13 cellular contexts compared by ENCODE assay signal in the genomic region with DNA sequence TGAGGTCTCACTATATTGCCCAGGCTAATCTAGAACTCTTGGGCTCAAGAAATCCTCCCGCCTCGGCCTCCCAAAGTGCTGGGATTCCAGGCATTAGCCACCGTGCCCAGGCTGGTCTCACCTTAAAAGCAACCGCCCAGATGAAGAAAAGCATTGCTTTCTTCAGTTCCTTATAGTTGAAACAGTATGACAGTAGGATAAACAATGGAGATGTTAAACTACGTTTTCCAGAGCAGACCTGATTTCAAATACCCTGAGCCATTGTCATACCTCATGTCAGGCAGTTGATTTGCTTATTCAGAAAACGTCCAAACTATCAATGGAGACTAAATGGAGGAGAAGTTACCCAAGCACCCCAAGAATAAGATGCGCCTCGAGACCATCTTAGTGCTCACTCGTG.
DNase-seq lines count a peak whose midpoint lies in the region; ATAC-seq lines count a peak whose summit lies in the region.
"Had no signal": no experiment of that assay in that cellular context is flagged by ENCODE, and none has a peak within 500 bp of the region (broad histone marks: within the 10 kb centered on the region; RNA-seq: fewer than 3 reads in every experiment).

No MANE protein-coding gene starts in this region.

- H3K27ac Mint-ChIP-seq in activated naive CD8-positive, alpha-beta T cell treated with anti-CD3 and anti-CD28 coated beads, Interleukin-2, amount 50 U/mL, for 24 hours, result peak overlapping the region; percentile 89

- peak overlapping the region in 3 of 10 experiments; percentile 49 to 60 (median 59); a peak in 6 of 20 replicates for H3K4me3 ChIP-seq in BLaER1 treated with 17β-estradiol and CSF1 and Interleukin-3, amounts not matched to agents 10 nM and 100 nM
- H3K4me3 ChIP-seq: vagina had no signal

- no peaks in the 10 kb centered on the region for H3K36me3 ChIP-seq in BLaER1 treated with 17β-estradiol and CSF1 and Interleukin-3, amounts not matched to agents 10 nM and 100 nM
- H3K36me3 ChIP-seq: vagina had no signal

- H3K9me3 ChIP-seq in BLaER1 treated with 17β-estradiol and CSF1 and Interleukin-3, amounts not matched to agents 10 nM and 100 nM (replicated peaks in 1 of 11), result no peaks in the 10 kb centered on the region
- H3K9me3 ChIP-seq: vagina had no signal

- peak overlapping the region; percentile 78 to 99 (median 91); a peak in 21 of 22 replicates for H3K4me2 ChIP-seq in BLaER1 treated with 17β-estradiol and CSF1 and Interleukin-3, amounts not matched to agents 10 nM and 100 nM

- DNase-seq in activated naive CD8-positive, alpha-beta T cell treated with anti-CD3 and anti-CD28 coated beads, Interleukin-2, amount 50 U/mL, for 24 hours, result no peak
- DNase-seq in DMS153 (lab: John Stamatoyannopoulos, UW), result no peak
- DNase-seq in NCI-H1105 (lab: John Stamatoyannopoulos, UW), result no peak
- DNase-seq in medulla oblongata (ENCODE audit: extremely low spot score), result no peak
- no peak for DNase-seq in hippocampal formation (lab: John Stamatoyannopoulos, UW)
- DNase-seq: glutamatergic neuron, left colon, T-helper 9 cell had no signal

- H3K4me3 Mint-ChIP-seq in activated naive CD8-positive, alpha-beta T cell treated with anti-CD3 and anti-CD28 coated beads, Interleukin-2, amount 50 U/mL, for 24 hours, result peak overlapping the region; percentile 76

- H3K9ac ChIP-seq in BLaER1 treated with 17β-estradiol and CSF1 and Interleukin-3, amounts not matched to agents 10 nM and 100 nM, result peak overlapping the region in 5 of 11 experiments; percentile 66 to 77 (median 72); a peak in 8 of 22 replicates

- peaks cover 0 to 56% (median 0%) of the 10 kb centered on the region in 11 experiments; a peak in 4 of 22 replicates for H3K27me3 ChIP-seq in BLaER1 treated with 17β-estradiol and CSF1 and Interleukin-3, amounts not matched to agents 10 nM and 100 nM
- H3K27me3 ChIP-seq: vagina had no signal

- no peaks in the 10 kb centered on the region for H3K27me3 Mint-ChIP-seq in activated naive CD8-positive, alpha-beta T cell treated with anti-CD3 and anti-CD28 coated beads, Interleukin-2, amount 50 U/mL, for 24 hours

- H4K20me1 ChIP-seq in BLaER1 treated with 17β-estradiol and CSF1 and Interleukin-3, amounts not matched to agents 10 nM and 100 nM, result no peaks in the 10 kb centered on the region

- peak overlapping the region in 7 of 11 experiments; percentile 54 to 75 (median 68); a peak in 11 of 22 replicates for H3K27ac ChIP-seq in BLaER1 treated with 17β-estradiol and CSF1 and Interleukin-3, amounts not matched to agents 10 nM and 100 nM
- H3K27ac ChIP-seq: vagina had no signal

- ATAC-seq in GM18868 (IDR thresholded peaks at IDR 0.05; ENCODE audit: unreplicated experiment), result peak; percentile 1
- ATAC-seq in HG03175 (IDR thresholded peaks at IDR 0.05; ENCODE audit: unreplicated experiment), result peak; percentile 3
- no peak for ATAC-seq in activated naive CD8-positive, alpha-beta T cell treated with anti-CD3 and anti-CD28 coated beads, Interleukin-2, amount 50 U/mL, for 24 hours
- ATAC-seq: left colon, Panc1 had no signal

- H3K4me1 ChIP-seq in BLaER1 treated with 17β-estradiol and CSF1 and Interleukin-3, amounts not matched to agents 10 nM and 100 nM, result peaks cover 30 to 73% (median 67%) of the 10 kb centered on the region in 10 experiments
- H3K4me1 ChIP-seq: vagina had no signal

- no peaks in the 10 kb centered on the region for H3K9me3 Mint-ChIP-seq in activated naive CD8-positive, alpha-beta T cell treated with anti-CD3 and anti-CD28 coated beads, Interleukin-2, amount 50 U/mL, for 24 hours

- H3K4me1 Mint-ChIP-seq in activated naive CD8-positive, alpha-beta T cell treated with anti-CD3 and anti-CD28 coated beads, Interleukin-2, amount 50 U/mL, for 24 hours, result peaks cover 54% of the 10 kb centered on the region

- no peaks in the 10 kb centered on the region for H3K36me3 Mint-ChIP-seq in activated naive CD8-positive, alpha-beta T cell treated with anti-CD3 and anti-CD28 coated beads, Interleukin-2, amount 50 U/mL, for 24 hours (ENCODE audit: low read depth)
